Comparison of ENCODE assay signal across 9 cellular contexts in the genomic region with DNA sequence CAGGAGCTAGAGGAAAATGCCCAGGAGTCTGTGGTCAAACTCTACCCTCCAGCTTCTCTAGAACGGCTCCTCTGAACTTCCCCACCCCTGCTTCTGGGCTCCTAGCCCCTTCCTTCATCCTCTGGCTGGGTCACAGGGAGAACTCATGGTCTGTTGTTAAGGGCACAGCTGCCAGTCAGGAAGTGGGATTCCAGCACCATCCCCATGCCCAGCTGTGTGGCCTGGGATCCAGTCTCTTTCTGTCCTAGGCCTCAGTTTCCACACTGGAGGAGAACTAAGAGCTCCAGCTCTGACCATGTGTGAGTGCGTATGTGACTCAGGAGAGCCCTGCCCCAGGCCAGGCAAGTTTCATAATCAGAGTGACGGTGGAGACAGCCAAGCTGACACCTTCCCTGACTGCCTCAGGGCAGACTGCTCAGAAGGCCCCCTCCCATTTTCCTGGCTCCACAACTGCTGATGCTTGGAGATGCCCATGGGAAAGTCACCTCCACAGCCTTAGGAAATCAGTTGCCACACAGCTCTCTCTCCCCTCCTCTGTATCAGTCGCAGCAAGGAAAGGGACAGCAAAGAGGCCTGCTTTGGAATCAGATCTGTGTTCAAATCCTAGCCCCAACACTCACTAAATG. TPM values are rescaled to one million over a fixed set of nuclear protein-coding genes. Genes with fewer than 3 reads are reported as not detected.
DNase-seq lines count a peak whose midpoint lies in the region; ATAC-seq and TF ChIP-seq lines count a peak whose summit lies in the region.
"Had no signal": no experiment of that assay in that cellular context is flagged by ENCODE, and none has a peak within 500 bp of the region (broad histone marks: within the 10 kb centered on the region; RNA-seq: fewer than 3 reads in every experiment).

No MANE protein-coding gene starts in this region.

- TF ChIP-seq CTCF in left ventricle myocardium inferior (IDR thresholded peaks at IDR 0.05; ENCODE audit: borderline replicate concordance) (no peak), tibial artery (IDR thresholded peaks at IDR 0.05) (no peak)

- ATAC-seq in Right ventricle myocardium superior (ENCODE audit: poor library complexity) (no peak), GM21528 (IDR thresholded peaks at IDR 0.05; ENCODE audit: low FRiP score, unreplicated experiment) (no peak), GM21423 (IDR thresholded peaks at IDR 0.05; ENCODE audit: unreplicated experiment) (no peak)

- no peaks in the 10 kb centered on the region for H3K27me3 ChIP-seq in left ventricle myocardium inferior (ENCODE audit: low read depth)
- H3K27me3 ChIP-seq in layer of hippocampus (ENCODE audit: control insufficient read depth, insufficient read depth, low read length): no peaks in the 10 kb centered on the region
- no peaks in the 10 kb centered on the region for H3K27me3 ChIP-seq in tibial artery

- H3K4me1 ChIP-seq in left ventricle myocardium inferior (peaks cover 41% of the 10 kb centered on the region), tibial artery (peaks cover 0 to 67% (median 42%) of the 10 kb centered on the region in 4 donors)

- H3K27ac ChIP-seq in left ventricle myocardium inferior (replicated peaks): peak overlapping the region; percentile 16
- peak overlapping the region; percentile 90 for H3K27ac ChIP-seq in layer of hippocampus (ENCODE audit: low read depth, low read length)
- H3K27ac ChIP-seq in tibial artery: peak overlapping the region; percentile 96 to 99

- intact Hi-C loops in left ventricle myocardium inferior (cut with micrococcal nuclease): no loop called here
- intact Hi-C loops in Right ventricle myocardium superior (cut with DNase I): no loop called here
- intact Hi-C loops in tibial artery (cut with DNase I; ENCODE audit: low total_unique reads): no loop called here

- H3K36me3 ChIP-seq in left ventricle myocardium inferior (peaks cover 21% of the 10 kb centered on the region), tibial artery (peaks cover 34 to 39% (median 34%) of the 10 kb centered on the region in 3 donors)

- H3K9me3 ChIP-seq in left ventricle myocardium inferior (replicated peaks) (no peaks in the 10 kb centered on the region), tibial artery (no peaks in the 10 kb centered on the region)

- peak overlapping the region; percentile 78 for H3K4me3 ChIP-seq in left ventricle myocardium inferior
- H3K4me3 ChIP-seq in tibial artery: peak overlapping the region; percentile 96

- no peak for DNase-seq in left ventricle myocardium inferior
- no peak for DNase-seq in Right ventricle myocardium superior
- peak; percentile 43 for DNase-seq in amniotic epithelial cell (ENCODE audit: low read depth)
- peak; percentile 77 to 87 for DNase-seq in tibial artery
- DNase-seq in NCI-H2029 treated with DMSO at 0.1 percent for 48 hours (lab: John Stamatoyannopoulos, UW): no peak

RNA-seq across cellular contexts. Expression of a gene that starts 1.8 kb away (rescaled TPM):
- total RNA-seq in left ventricle myocardium inferior (18.2 TPM), Right ventricle myocardium superior (18.5 TPM)

RNA-seq across cellular contexts. Expression of a gene that starts 15.3 kb away (rescaled TPM):
- total RNA-seq in left ventricle myocardium inferior (0.05 TPM), Right ventricle myocardium superior (not detected)
- total RNA-seq: Daoy had no signal

RNA-seq across cellular contexts. Expression of a gene that starts 19.0 kb away (rescaled TPM):
- total RNA-seq in left ventricle myocardium inferior: 401 TPM
- 210 TPM for total RNA-seq in Right ventricle myocardium superior
- total RNA-seq: Daoy had no signal

RNA-seq across cellular contexts. Expression of a gene that starts 26.6 kb away (rescaled TPM):
- total RNA-seq in left ventricle myocardium inferior: not detected
- total RNA-seq in Right ventricle myocardium superior: 0.16 TPM

RNA-seq across cellular contexts. Expression of a gene that starts 54.8 kb away (rescaled TPM):
- total RNA-seq in left ventricle myocardium inferior: 0.11 TPM
- 0.40 TPM for total RNA-seq in Right ventricle myocardium superior
- total RNA-seq: Daoy had no signal

Comparison
In these comparisons a context has a peak if more than half of its experiments do, and no peak if none do; other contexts are left out.
1. DNase-seq: peak in amniotic epithelial cell (single experiment) and tibial artery (2 of 2); none in left ventricle myocardium inferior (single experiment), Right ventricle myocardium superior (single experiment) and NCI-H2029 treated with DMSO at 0.1 percent for 48 hours (single experiment).
2. H3K27ac ChIP-seq: peak in every context shown above with its lines; median percentile 98 in tibial artery; 90 in layer of hippocampus; 16 in left ventricle myocardium inferior.